2 cellular contexts compared by ENCODE assay signal in genomic region chr1:99650021-99650420, GRCh38.
TF ChIP-seq lines count a peak whose summit lies in the region.

No MANE protein-coding gene starts in this region.

TF ChIP-seq in Ishikawa, 13 proteins besides CTCF, POLR2A, EP300 and RAD21:
- TF ChIP-seq TAF1 (IDR thresholded peaks at IDR 0.05; ENCODE audit: low read depth), result no peak
- TF ChIP-seq YY1 (IDR thresholded peaks at IDR 0.05; ENCODE audit: low read depth), result no peak
- TF ChIP-seq NFIC (IDR thresholded peaks at IDR 0.05), result peak; percentile 68

TF ChIP-seq in GM12891, 5 proteins besides CTCF, POLR2A, EP300 and RAD21:
- TF ChIP-seq PAX5 (IDR thresholded peaks at IDR 0.05; ENCODE audit: insufficient read depth, low read length, severe bottlenecking) (no peak), POLR2AphosphoS5 (IDR thresholded peaks at IDR 0.05; ENCODE audit: low read depth, low read length) (no peak)
